Comparison of ENCODE assay signal across 11 cellular contexts in the genomic region with DNA sequence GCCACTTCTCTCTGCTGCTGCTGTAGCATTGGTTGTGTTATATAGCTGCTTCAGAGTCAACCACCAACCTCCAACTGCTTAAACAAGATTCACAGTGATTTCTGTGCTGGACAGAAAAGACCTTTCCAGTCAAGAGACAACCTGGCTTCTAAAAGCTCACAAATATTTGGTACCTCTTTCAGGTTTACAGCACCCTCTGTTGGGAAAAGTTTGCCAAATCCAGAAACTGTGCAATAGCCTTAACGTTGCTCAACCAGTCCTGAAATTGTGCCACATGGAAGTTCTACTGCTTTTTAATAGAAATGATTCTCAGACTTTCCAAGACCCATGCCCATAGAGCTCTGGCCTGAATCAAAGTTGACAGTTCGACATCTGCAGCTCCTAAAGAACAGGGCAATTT.
DNase-seq lines count a peak whose midpoint lies in the region; ATAC-seq, FAIRE-seq and TF ChIP-seq lines count a peak whose summit lies in the region.
"Had no signal": no experiment of that assay in that cellular context is flagged by ENCODE, and none has a peak within 500 bp of the region (broad histone marks: within the 10 kb centered on the region; RNA-seq: fewer than 3 reads in every experiment).

No MANE protein-coding gene starts in this region.

- no peaks in the 10 kb centered on the region for H3K4me1 ChIP-seq in lower lobe of right lung

- H3K9me3 Mint-ChIP-seq in activated CD4-positive, alpha-beta T cell treated with anti-CD3 and anti-CD28 coated beads, Interleukin-2, amount 10 ng/mL, durations not matched to agents 24 days and 14 days, result no peaks in the 10 kb centered on the region

- H3K4me3 Mint-ChIP-seq in activated CD4-positive, alpha-beta T cell treated with anti-CD3 and anti-CD28 coated beads, Interleukin-2, amount 10 ng/mL, durations not matched to agents 24 days and 14 days, result no peak overlapping the region
- H3K4me3 Mint-ChIP-seq: activated CD8-positive, alpha-beta T cell treated with anti-CD3 and anti-CD28 coated beads, Interleukin-2, amount 10 ng/mL, durations not matched to agents 7 days and 5 days had no signal

- no peak for ATAC-seq in lower lobe of right lung
- ATAC-seq: activated CD8-positive, alpha-beta T cell treated with anti-CD3 and anti-CD28 coated beads, Interleukin-2, amount 10 ng/mL, durations not matched to agents 7 days and 5 days had no signal

- DNase-seq in GM03348 (ENCODE audit: low spot score) (peak; percentile 38), HTR-8/SVneo (ENCODE audit: insufficient read length, low spot score) (peak; percentile 0), left kidney (ENCODE audit: low read depth, low spot score) (peak; percentile 51), lower lobe of right lung (no peak), GM10266 (ENCODE audit: extremely low spot score) (no peak), NCI-H1694 (lab: John Stamatoyannopoulos, UW) (no peak)
- no peak for DNase-seq in activated CD4-positive, alpha-beta T cell treated with anti-CD3 and anti-CD28 coated beads, Interleukin-2, amount 10 ng/mL, durations not matched to agents 24 days and 14 days
- DNase-seq: activated CD8-positive, alpha-beta T cell treated with anti-CD3 and anti-CD28 coated beads, Interleukin-2, amount 10 ng/mL, durations not matched to agents 7 days and 5 days; NK-92 treated with Interleukin-12 subunit alpha and Interleukin-12 subunit beta, amount 100 ng/mL, for 24 hours; stimulated activated CD4-positive, alpha-beta T cell treated with anti-CD3 and anti-CD28 coated beads, Interleukin-4, amount 100 ng/mL, for 1 hour had no signal

- TF ChIP-seq CTCF in VCaP (conservative IDR thresholded peaks at IDR 0.05), result peak; percentile 21; the same call in 1 of the 2 replicates
- TF ChIP-seq CTCF in lower lobe of right lung (IDR thresholded peaks at IDR 0.05), result no peak
- no peak for TF ChIP-seq CTCF in GM10266 (IDR thresholded peaks at IDR 0.05; ENCODE audit: control insufficient read depth, insufficient read depth, low read depth, missing control alignments)

- H3K9me3 ChIP-seq in lower lobe of right lung, result no peaks in the 10 kb centered on the region

- no peak for FAIRE-seq in HTR-8/SVneo (lab: Jason Lieb, UNC)

- H3K36me3 Mint-ChIP-seq in activated CD4-positive, alpha-beta T cell treated with anti-CD3 and anti-CD28 coated beads, Interleukin-2, amount 10 ng/mL, durations not matched to agents 24 days and 14 days (ENCODE audit: low read depth), result no peaks in the 10 kb centered on the region

- H3K27ac Mint-ChIP-seq in activated CD4-positive, alpha-beta T cell treated with anti-CD3 and anti-CD28 coated beads, Interleukin-2, amount 10 ng/mL, durations not matched to agents 24 days and 14 days, result no peak overlapping the region
- H3K27ac Mint-ChIP-seq: activated CD8-positive, alpha-beta T cell treated with anti-CD3 and anti-CD28 coated beads, Interleukin-2, amount 10 ng/mL, durations not matched to agents 7 days and 5 days had no signal

- H3K4me1 Mint-ChIP-seq in activated CD4-positive, alpha-beta T cell treated with anti-CD3 and anti-CD28 coated beads, Interleukin-2, amount 10 ng/mL, durations not matched to agents 24 days and 14 days, result no peaks in the 10 kb centered on the region

- no peak overlapping the region for H3K4me3 ChIP-seq in lower lobe of right lung

- H3K27me3 Mint-ChIP-seq in activated CD4-positive, alpha-beta T cell treated with anti-CD3 and anti-CD28 coated beads, Interleukin-2, amount 10 ng/mL, durations not matched to agents 24 days and 14 days, result no peaks in the 10 kb centered on the region

- H3K27ac ChIP-seq in VCaP (no peak overlapping the region), lower lobe of right lung (no peak overlapping the region)

- no peaks in the 10 kb centered on the region for H3K27me3 ChIP-seq in lower lobe of right lung (ENCODE audit: low read depth)

- intact Hi-C loops in lower lobe of right lung (cut with DNase I), result no loop called here
- intact Hi-C loops in activated CD4-positive, alpha-beta T cell treated with anti-CD3 and anti-CD28 coated beads, Interleukin-2, amount 10 ng/mL, durations not matched to agents 24 days and 14 days (cut with micrococcal nuclease), result no loop called here

- no peaks in the 10 kb centered on the region for H3K36me3 ChIP-seq in lower lobe of right lung

Comparison
In these comparisons a context has a peak if more than half of its experiments do, and no peak if none do; other contexts are left out.
1. DNase-seq: peak in GM03348 (single experiment), HTR-8/SVneo (single experiment) and left kidney (single experiment); none in lower lobe of right lung (single experiment), GM10266 (single experiment), activated CD4-positive, alpha-beta T cell treated with anti-CD3 and anti-CD28 coated beads, Interleukin-2, amount 10 ng/mL, durations not matched to agents 24 days and 14 days (single experiment) and NCI-H1694 (single experiment).